ENCODE assay signal across 18 cellular contexts in genomic region chr20:8205996-8206395, GRCh38.
"Had no signal": no experiment of that assay in that cellular context is flagged by ENCODE, and none has a peak within 500 bp of the region (broad histone marks: within the 10 kb centered on the region; RNA-seq: fewer than 3 reads in every experiment).

No MANE protein-coding gene starts in this region.

- H3K4me1 ChIP-seq: right atrium auricular region had no signal

- H3K4me3 ChIP-seq: heart left ventricle, right atrium auricular region, stomach, thoracic aorta, transverse colon had no signal

- ATAC-seq: esophagus mucosa; heart left ventricle; naive thymus-derived CD4-positive, alpha-beta T cell had no signal

- DNase-seq: dermis blood vessel endothelial cell; endodermal cell; heart left ventricle; hippocampal formation; kidney glomerular epithelial cell; mammary epithelial cell; naive thymus-derived CD4-positive, alpha-beta T cell; nephron progenitor cell; small intestine; stimulated activated CD4-positive, alpha-beta T cell treated with anti-CD3 and anti-CD28 coated beads, Interleukin-12 subunit alpha, Interleukin-12 subunit beta, amount 100 ng/mL, for 4 hours; stimulated activated naive CD4-positive, alpha-beta T cell; stomach; substantia nigra; transverse colon had no signal

- H3K36me3 ChIP-seq: heart left ventricle, neutrophil, right atrium auricular region, stomach, thoracic aorta, transverse colon had no signal

- H3K9me3 ChIP-seq: neutrophil, right atrium auricular region, stomach, thoracic aorta, transverse colon had no signal

- H3K27ac ChIP-seq: heart left ventricle, neutrophil, right atrium auricular region, stomach, thoracic aorta, transverse colon had no signal

- H3K27me3 ChIP-seq: heart left ventricle, neutrophil, right atrium auricular region, stomach, transverse colon had no signal
